ENCODE assay signal across 26 cellular contexts in the genomic region with DNA sequence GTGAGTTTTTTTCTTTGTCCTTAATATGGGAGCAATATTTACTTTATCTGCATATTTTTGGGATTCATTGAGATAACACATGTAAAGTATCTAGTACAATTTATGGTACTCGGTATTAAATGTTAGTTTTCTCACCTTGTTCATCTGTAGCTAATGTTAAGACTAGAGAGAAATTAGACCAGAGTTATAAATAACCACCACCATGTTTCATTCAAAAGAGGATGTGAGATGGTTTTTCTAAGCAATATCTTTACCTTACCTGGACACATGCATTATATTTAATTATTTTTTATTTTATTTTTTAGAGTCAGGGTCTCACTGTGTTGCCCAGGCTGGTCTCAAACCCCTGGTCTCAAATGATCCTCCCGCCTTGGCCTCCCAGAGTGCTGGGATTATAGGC.
DNase-seq lines count a peak whose midpoint lies in the region; ATAC-seq and TF ChIP-seq lines count a peak whose summit lies in the region.
"Had no signal": no experiment of that assay in that cellular context is flagged by ENCODE, and none has a peak within 500 bp of the region (broad histone marks: within the 10 kb centered on the region; RNA-seq: fewer than 3 reads in every experiment).

No MANE protein-coding gene starts in this region.

- H3K4me2 ChIP-seq in DOHH2 (ENCODE audit: low read length) = 0 out of 2 replicates have a peak overlapping the region, but pooled peaks have one; percentile 16

- H4K20me1 ChIP-seq in DOHH2 (ENCODE audit: control insufficient read depth, insufficient read depth, low read depth, low read length) = no peaks in the 10 kb centered on the region

- no peaks in the 10 kb centered on the region for H3K36me3 ChIP-seq in DOHH2 (ENCODE audit: control insufficient read depth, low read length)
- H3K36me3 ChIP-seq: BE2C, lower lobe of right lung, upper lobe of left lung had no signal

- H3K9me2 ChIP-seq in DOHH2 (replicated peaks; ENCODE audit: control insufficient read depth, low read length) = no peaks in the 10 kb centered on the region

- no peak overlapping the region for H3K4me3 ChIP-seq in DOHH2 (ENCODE audit: low read length)
- H3K4me3 ChIP-seq: coronary artery, lower lobe of right lung, upper lobe of left lung had no signal

- H3K79me2 ChIP-seq in DOHH2 (ENCODE audit: control insufficient read depth, low read length) = peaks cover 2% of the 10 kb centered on the region; the same call in 1 of the 2 replicates

- H3F3A ChIP-seq in DOHH2 (ENCODE audit: control insufficient read depth, insufficient read depth) = no peaks in the 10 kb centered on the region

- H3K27ac ChIP-seq in DOHH2 (ENCODE audit: low read depth, low read length) = no peak overlapping the region
- H3K27ac ChIP-seq: coronary artery, lower lobe of right lung, upper lobe of left lung had no signal

- TF ChIP-seq CTCF in DOHH2 (IDR thresholded peaks at IDR 0.05; ENCODE audit: low read depth, low read length, poor library complexity, severe bottlenecking) = no peak

- DNase-seq in SKM-1 (lab: John Stamatoyannopoulos, UW; ENCODE audit: unreplicated experiment) (no peak), DMS153 (lab: John Stamatoyannopoulos, UW) (no peak), nucleus accumbens (lab: John Stamatoyannopoulos, UW) (no peak)
- DNase-seq: activated CD4-positive, alpha-beta memory T cell treated with anti-CD3 and anti-CD28 coated beads for 36 hours; activated CD4-positive, CD25-positive, alpha-beta regulatory T cell; activated effector memory CD4-positive, alpha-beta T cell treated with anti-CD3 and anti-CD28 coated beads, Interleukin-2, amount 50 U/mL, for 16 hours; BE2C; DMS79 treated with DMSO at 0.1 percent for 48 hours; H7; Kasumi-1; lower lobe of right lung; NCI-H1092; NCI-H2029; NCI-H226; NCI-H82; posterior cingulate gyrus; Right ventricle myocardium superior; stimulated activated CD8-positive, alpha-beta memory T cell treated with anti-CD3 and anti-CD28 coated beads, Interleukin-4, amount 100 ng/mL, for 48 hours; SW 1271 had no signal

- H3K27me3 ChIP-seq in DOHH2 (ENCODE audit: control insufficient read depth, low read length) = no peaks in the 10 kb centered on the region
- H3K27me3 ChIP-seq: BE2C, upper lobe of left lung had no signal

- H3K9me3 ChIP-seq in DOHH2 (ENCODE audit: control insufficient read depth, insufficient read depth, low read length) = no peaks in the 10 kb centered on the region
- H3K9me3 ChIP-seq: BE2C, lower lobe of right lung, upper lobe of left lung had no signal

- ATAC-seq in GM18909 (IDR thresholded peaks at IDR 0.05; ENCODE audit: poor library complexity, unreplicated experiment) = peak; percentile 42
- ATAC-seq in HG02623 (IDR thresholded peaks at IDR 0.05; ENCODE audit: unreplicated experiment) = peak; percentile 41
- ATAC-seq in HG03175 (IDR thresholded peaks at IDR 0.05; ENCODE audit: unreplicated experiment) = peak; percentile 53
- no peak for ATAC-seq in HG02610 (IDR thresholded peaks at IDR 0.05; ENCODE audit: unreplicated experiment)

- peaks cover 28% of the 10 kb centered on the region for H3K4me1 ChIP-seq in DOHH2 (ENCODE audit: control insufficient read depth, low read length)
- H3K4me1 ChIP-seq: lower lobe of right lung, upper lobe of left lung had no signal
